Comparison of ENCODE assay signal across 9 cellular contexts in genomic region chr15:57667171-57667924, GRCh38. TPM values are rescaled to one million over a fixed set of nuclear protein-coding genes. Genes with fewer than 3 reads are reported as not detected.
A peak's percentile ranks its signal among the peaks of the same experiment; 100 is the strongest.
DNase-seq lines count a peak whose midpoint lies in the region; ATAC-seq and TF ChIP-seq lines count a peak whose summit lies in the region.
"Had no signal": no experiment of that assay in that cellular context is flagged by ENCODE, and none has a peak within 500 bp of the region (broad histone marks: within the 10 kb centered on the region; RNA-seq: fewer than 3 reads in every experiment).

No MANE protein-coding gene starts in this region.

- ATAC-seq in left lobe of liver (peak; percentile 96), HG02678 (IDR thresholded peaks at IDR 0.05; ENCODE audit: unreplicated experiment) (no peak)
- no peak for ATAC-seq in natural killer cell treated with Interleukin-12 subunit alpha and Interleukin-12 subunit beta and Interleukin-15 and Interleukin-18, amount 100 ng/mL, for 72 hours

- H3K4me3 ChIP-seq in breast epithelium = peak overlapping the region in 1 of 3 donors; percentile 26

- H3K27me3 Mint-ChIP-seq in natural killer cell treated with Interleukin-12 subunit alpha and Interleukin-12 subunit beta and Interleukin-15 and Interleukin-18, amount 100 ng/mL, for 72 hours = peaks cover 30 to 57% of the 10 kb centered on the region in 2 donors

- POLR2A ChIA-PET in HEK293T (lab: Yijun Ruan, JAX) = no interaction called here

- no peaks in the 10 kb centered on the region for H3K9me3 ChIP-seq in breast epithelium
- H3K9me3 ChIP-seq: neutrophil had no signal

- H3K27ac ChIP-seq in 22Rv1 = peak overlapping the region; percentile 90
- H3K27ac ChIP-seq in breast epithelium = no peak overlapping the region
- H3K27ac ChIP-seq: neutrophil had no signal

- H3K4me1 ChIP-seq in breast epithelium = no peaks in the 10 kb centered on the region

- H3K27ac Mint-ChIP-seq in natural killer cell treated with Interleukin-12 subunit alpha and Interleukin-12 subunit beta and Interleukin-15 and Interleukin-18, amount 100 ng/mL, for 72 hours = no peak overlapping the region

- TF ChIP-seq POLR2A in breast epithelium (IDR thresholded peaks at IDR 0.05) = no peak

- DNase-seq in HEK293T (ENCODE audit: extremely low spot score) (peak; percentile 26), breast epithelium (ENCODE audit: low spot score in 2 of 2) (no peak), left lobe of liver (ENCODE audit: low spot score) (no peak), NOMO-1 treated with dmso at 0.1 percent for 144 hours (lab: John Stamatoyannopoulos, UW; ENCODE audit: unreplicated experiment) (no peak)
- DNase-seq in stimulated activated CD4-positive, alpha-beta T cell treated with anti-CD3 and anti-CD28 coated beads, Interleukin-4, amount 100 ng/mL, for 1 hour = no peak
- DNase-seq in natural killer cell treated with Interleukin-12 subunit alpha and Interleukin-12 subunit beta and Interleukin-15 and Interleukin-18, amount 100 ng/mL, for 72 hours (ENCODE audit: low spot score) = no peak

- peak; percentile 71 for TF ChIP-seq CTCF in 22Rv1 (IDR thresholded peaks at IDR 0.05)
- TF ChIP-seq CTCF in breast epithelium (IDR thresholded peaks at IDR 0.05) = peak in 2 of 3 donors; percentile 12 to 24

- intact Hi-C loops in breast epithelium (cut with DNase I; ENCODE audit: low total_unique reads) = no loop called here

- CTCF ChIA-PET in HEK293T (lab: Yijun Ruan, JAX) = interaction anchor here (1.4 to 2.0 kb wide), 2 partner anchors 194 to 404 kb away, joined by 5 to 9 read pairs; no protein-coding TSS in a partner anchor

- H3K36me3 Mint-ChIP-seq in natural killer cell treated with Interleukin-12 subunit alpha and Interleukin-12 subunit beta and Interleukin-15 and Interleukin-18, amount 100 ng/mL, for 72 hours = no peaks in the 10 kb centered on the region

- no peaks in the 10 kb centered on the region for H3K36me3 ChIP-seq in breast epithelium
- H3K36me3 ChIP-seq: neutrophil had no signal

- H3K4me3 Mint-ChIP-seq in natural killer cell treated with Interleukin-12 subunit alpha and Interleukin-12 subunit beta and Interleukin-15 and Interleukin-18, amount 100 ng/mL, for 72 hours = no peak overlapping the region

- no peaks in the 10 kb centered on the region for H3K9me3 Mint-ChIP-seq in natural killer cell treated with Interleukin-12 subunit alpha and Interleukin-12 subunit beta and Interleukin-15 and Interleukin-18, amount 100 ng/mL, for 72 hours

- no peaks in the 10 kb centered on the region for H3K4me1 Mint-ChIP-seq in natural killer cell treated with Interleukin-12 subunit alpha and Interleukin-12 subunit beta and Interleukin-15 and Interleukin-18, amount 100 ng/mL, for 72 hours (ENCODE audit: low read depth in 2 of 2)

- no peaks in the 10 kb centered on the region for H3K27me3 ChIP-seq in breast epithelium

TF ChIP-seq in HEK293T, 16 proteins besides CTCF, POLR2A, EP300 and RAD21:
- TF ChIP-seq L3MBTL2 (conservative IDR thresholded peaks at IDR 0.05) (peak; percentile 67), BHLHE40 (IDR thresholded peaks at IDR 0.05; ENCODE audit: borderline replicate concordance) (no peak), CTBP1 (IDR thresholded peaks at IDR 0.05; ENCODE audit: borderline replicate concordance) (no peak)

RNA-seq across cellular contexts. Expression of gene POLR2M, which starts 39.2 kb away (rescaled TPM):
- total RNA-seq in breast epithelium (100 to 1,000 TPM in 2 of 3 donors, 10 to 100 TPM in 1; 63.5 to 194 (median 126) TPM), left lobe of liver (21.3 TPM)
- total RNA-seq in natural killer cell treated with Interleukin-12 subunit alpha and Interleukin-12 subunit beta and Interleukin-15 and Interleukin-18, amount 100 ng/mL, for 72 hours = 10 to 100 TPM; 40.2 to 47.5 TPM
